8 cellular contexts compared by ENCODE assay signal in genomic region chr16:71883193-71883848, GRCh38. TPM values are rescaled to one million over a fixed set of nuclear protein-coding genes. Genes with fewer than 3 reads are reported as not detected.
DNase-seq lines count a peak whose midpoint lies in the region; ATAC-seq, FAIRE-seq and TF ChIP-seq lines count a peak whose summit lies in the region.

No MANE protein-coding gene starts in this region.

- no peaks in the 10 kb centered on the region for H4K20me1 ChIP-seq in HepG2 (ENCODE audit: insufficient read depth, low read length)

- H3K27me3 Mint-ChIP-seq in CD4-positive, alpha-beta T cell: no peaks in the 10 kb centered on the region
- no peaks in the 10 kb centered on the region for H3K27me3 Mint-ChIP-seq in central memory CD8-positive, alpha-beta T cell

- WGBS in HUES64: under 1% methylated on average over 45 of the region's 45 CpGs
- 2% methylated on average over 14 of the region's 45 CpGs for WGBS in HepG2 (ENCODE audit: low lambda C conversion rate)

- H3K36me3 Mint-ChIP-seq in CD4-positive, alpha-beta T cell (ENCODE audit: low read depth): peaks cover 36% of the 10 kb centered on the region
- H3K36me3 Mint-ChIP-seq in central memory CD8-positive, alpha-beta T cell (ENCODE audit: insufficient read depth): peaks cover 22% of the 10 kb centered on the region

- peak overlapping the region; percentile 91 for H3K27ac Mint-ChIP-seq in CD4-positive, alpha-beta T cell
- H3K27ac Mint-ChIP-seq in central memory CD8-positive, alpha-beta T cell (ENCODE audit: low read depth): peak overlapping the region; percentile 89

- H3K79me2 ChIP-seq in HepG2 (ENCODE audit: insufficient read depth, low read length): no peaks in the 10 kb centered on the region

- peaks cover 32% of the 10 kb centered on the region for H3K36me3 ChIP-seq in HUES64 (ENCODE audit: insufficient read depth, low read length)
- peaks cover 0 to 1% of the 10 kb centered on the region in 2 experiments; a peak in 1 of 5 replicates for H3K36me3 ChIP-seq in HepG2 (replicated peaks in 1 of 2; ENCODE audit: control insufficient read depth in 1 of 2, insufficient read depth in 2 of 2, low read length in 2 of 2)

- peak overlapping the region; percentile 91 for H3K4me3 Mint-ChIP-seq in CD4-positive, alpha-beta T cell
- peak overlapping the region; percentile 86 for H3K4me3 Mint-ChIP-seq in central memory CD8-positive, alpha-beta T cell

- H3K4me1 ChIP-seq in HUES64 (ENCODE audit: insufficient read depth, low read length) (peaks cover 12% of the 10 kb centered on the region), HepG2 (ENCODE audit: insufficient read depth, low read length) (peaks cover 35% of the 10 kb centered on the region)

- H3K4me2 ChIP-seq in HepG2 (ENCODE audit: low read depth, low read length): peak overlapping the region; percentile 88

- POLR2A ChIA-PET in CD4-positive, alpha-beta T cell (lab: Charles Lee): interaction anchor here (1.0 to 6.5 kb wide), 12 partner anchors 7 to 318 kb away, joined by 3 to 219 read pairs (median 14); partner anchors contain the start of genes AP1G1 and IST1
- POLR2A ChIA-PET in HepG2 (lab: Yijun Ruan, JAX): interaction anchor here (0.9 to 3.6 kb wide), 7 partner anchors 8 to 213 kb away, joined by 3 to 59 read pairs (median 5); partner anchors contain the start of genes AP1G1 and IST1

- in situ Hi-C loops in HepG2 (cut with HindIII; ENCODE audit: extremely low pct_ligation_motif_present, low pct_unique_long_range_greater_than_20kb): no loop called here

- H2AFZ ChIP-seq in HepG2 (ENCODE audit: low read length): no peak overlapping the region

- CTCF ChIA-PET in CD4-positive, alpha-beta T cell (lab: Charles Lee): interaction anchor here (1.0 to 6.1 kb wide), 17 partner anchors 10 to 318 kb away, joined by 3 to 100 read pairs (median 6); partner anchors contain the start of genes AP1G1 and IST1
- CTCF ChIA-PET in HepG2 (lab: Yijun Ruan, JAX; ENCODE audit: low intra/inter-chr PET ratio, low total read pairs): interaction anchor here (1.1 to 1.7 kb wide), 3 partner anchors 13 to 78 kb away, joined by 3 to 5 read pairs (median 3); no protein-coding TSS in a partner anchor

- no peak for TF ChIP-seq EP300 in HepG2 (IDR thresholded peaks at IDR 0.05; ENCODE audit: low read depth in 2 of 2, low read length in 2 of 2)
- no peak for TF ChIP-seq EP300 in HepG2 (CRISPR knock-in tag; IDR thresholded peaks at IDR 0.05; ENCODE audit: borderline replicate concordance)

- H3K27ac ChIP-seq in CD4-positive, alpha-beta T cell (ENCODE audit: low read depth, low read length): peak overlapping the region; percentile 89
- peak overlapping the region; percentile 91 for H3K27ac ChIP-seq in HUES64 (ENCODE audit: low read depth, low read length)
- peak overlapping the region; percentile 73 for H3K27ac ChIP-seq in HepG2 (ENCODE audit: extremely low read length, insufficient read depth, low read length)

- H3K4me3 ChIP-seq in HUES64 (ENCODE audit: low read length): peak overlapping the region; percentile 94
- peak overlapping the region; percentile 77 to 99 (median 95) for H3K4me3 ChIP-seq in HepG2 (replicated peaks in 1 of 3; ENCODE audit: insufficient read depth in 1 of 3, low read depth in 2 of 3, low read length in 3 of 3)

- BruUV-seq in HepG2 (replicated peaks; lab: Mats Ljungman, UMichigan): no TSS peak

- no peak for TF ChIP-seq POLR2A in HepG2 (IDR thresholded peaks at IDR 0.05; ENCODE audit: insufficient read depth in 1 of 2, low read depth in 2 of 2, low read length in 2 of 2)

- intact Hi-C loops in CD4-positive, alpha-beta T cell (cut with DNase I, micrococcal nuclease): loop anchor here (5.0 kb wide), 4 partner anchors 76 to 161 kb away; partner anchors contain the start of genes AP1G1 (in 1 of the 2), DHODH (in 1 of the 2) and PHLPP2 (in 1 of the 2)
- intact Hi-C loops in HepG2 (cut with micrococcal nuclease; ENCODE audit: unreplicated experiment): loop anchor here (1.0 to 2.0 kb wide), 2 partner anchors 75 to 78 kb away; partner anchors contain the start of gene AP1G1

- no peak for TF ChIP-seq RAD21 in HepG2 (CRISPR knock-in tag; IDR thresholded peaks at IDR 0.05)

- H3K9ac ChIP-seq in HUES64 (ENCODE audit: low read depth, low read length): peak overlapping the region; percentile 95
- H3K9ac ChIP-seq in HepG2 (ENCODE audit: insufficient read depth, low read depth, low read length): peak overlapping the region; percentile 81

- peak; percentile 21 for TF ChIP-seq CTCF in CD4-positive, alpha-beta T cell (IDR thresholded peaks at IDR 0.05)
- no peak for TF ChIP-seq CTCF in HepG2 (CRISPR knock-in tag; IDR thresholded peaks at IDR 0.05)

- H3K27me3 ChIP-seq in CD4-positive, alpha-beta T cell (ENCODE audit: control insufficient read depth, insufficient read depth, low read length): no peaks in the 10 kb centered on the region
- no peaks in the 10 kb centered on the region for H3K27me3 ChIP-seq in HUES64 (ENCODE audit: insufficient read depth, low read length)
- no peaks in the 10 kb centered on the region for H3K27me3 ChIP-seq in HepG2 (ENCODE audit: control insufficient read depth in 1 of 2, insufficient read depth in 2 of 2, low read length in 2 of 2)

- H3K9me3 ChIP-seq in CD4-positive, alpha-beta T cell (ENCODE audit: control insufficient read depth, low read length): no peaks in the 10 kb centered on the region
- H3K9me3 ChIP-seq in HUES64 (ENCODE audit: insufficient read depth, low read depth, low read length) (no peaks in the 10 kb centered on the region), HepG2 (ENCODE audit: low read length) (no peaks in the 10 kb centered on the region)

- no peak for FAIRE-seq in HepG2 (lab: Jason Lieb, UNC)

- H3K9me3 Mint-ChIP-seq in CD4-positive, alpha-beta T cell: no peaks in the 10 kb centered on the region
- no peaks in the 10 kb centered on the region for H3K9me3 Mint-ChIP-seq in central memory CD8-positive, alpha-beta T cell

- peaks cover 59% of the 10 kb centered on the region for H3K4me1 Mint-ChIP-seq in CD4-positive, alpha-beta T cell (ENCODE audit: low read depth)
- H3K4me1 Mint-ChIP-seq in central memory CD8-positive, alpha-beta T cell: peaks cover 57% of the 10 kb centered on the region

- DNase-seq in CD4-positive, alpha-beta T cell: peak; percentile 10 to 60 (median 38)
- peak; percentile 12 to 25 (median 24) for DNase-seq in activated CD4-positive, CD25-positive, alpha-beta regulatory T cell (lab: John Stamatoyannopoulos, UW)
- DNase-seq in central memory CD8-positive, alpha-beta T cell (ENCODE audit: low spot score in 2 of 2): peak in 1 of 2 donors; percentile 32
- DNase-seq in HepG2 (ENCODE audit: low spot score) (no peak), AG08396 (ENCODE audit: low spot score) (no peak)
- DNase-seq in stimulated activated CD4-positive, alpha-beta T cell treated with anti-CD3 and anti-CD28 coated beads, TNF-alpha, amount 100 ng/mL, for 1 hour (ENCODE audit: low read depth in 3 of 3, low spot score in 1 of 3): peak; percentile 13 to 56 (median 22)

- peak; percentile 10 for ATAC-seq in CD4-positive, alpha-beta T cell (ENCODE audit: poor library complexity)
- ATAC-seq in GM21381 (IDR thresholded peaks at IDR 0.05; ENCODE audit: unreplicated experiment) (peak; percentile 50), HepG2 (peak; percentile 62)
- ATAC-seq in central memory CD8-positive, alpha-beta T cell (replicated peaks; ENCODE audit: extremely low read depth, poor library complexity, severe bottlenecking): peak; percentile 16

RNA-seq across cellular contexts. Expression of gene ZNF821, which starts 0.7 kb away (rescaled TPM):
- 10 to 100 TPM; 17.3 to 18.3 TPM for total RNA-seq in CD4-positive, alpha-beta T cell
- 11.7 TPM for polyA plus RNA-seq in HUES64 (2013, experiment 1 of 2)
- polyA plus RNA-seq in HUES64 (2013, experiment 2 of 2): 12.5 TPM
- 6.0 and 7.0 TPM in 2 replicates for total RNA-seq in HepG2 (2016; rRNA removed; fragmentation: Illumina TruSeq; extraction: Trizol)
- total RNA-seq in HepG2 (2016; cell fraction: cytosol; rRNA removed; fragmentation: Illumina TruSeq; extraction: Trizol; ENCODE audit: low read depth): 4.9 and 5.9 TPM in 2 replicates
- total RNA-seq in HepG2 (2016; cell fraction: insoluble cytoplasmic fraction; rRNA removed; fragmentation: Illumina TruSeq; extraction: Trizol): 6.5 and 7.8 TPM in 2 replicates
- total RNA-seq in HepG2 (2016; cell fraction: membrane; rRNA removed; fragmentation: Illumina TruSeq; extraction: Trizol): 9.7 and 9.9 TPM in 2 replicates
- total RNA-seq in HepG2 (2016; cell fraction: nucleus; rRNA removed; fragmentation: Illumina TruSeq; extraction: Trizol): 5.0 and 7.0 TPM in 2 replicates
- 8.2 and 9.1 TPM in 2 replicates for polyA plus RNA-seq in HepG2 (2011; rRNA removed)
- polyA plus RNA-seq in HepG2 (2011; cell fraction: cytosol; rRNA removed): 7.8 and 7.9 TPM in 2 replicates
- 13.1 and 13.6 TPM in 2 replicates for polyA plus RNA-seq in HepG2 (2011; cell fraction: nucleus; rRNA removed)
- polyA plus RNA-seq in HepG2 (2012): 4.8 and 7.2 TPM in 2 replicates
- polyA plus RNA-seq in HepG2 (2016; cell fraction: cytosol; fragmentation: Illumina TruSeq; extraction: Trizol; ENCODE audit: low read depth): 3.0 and 3.2 TPM in 2 replicates
- polyA plus RNA-seq in HepG2 (2016; cell fraction: insoluble cytoplasmic fraction; fragmentation: Illumina TruSeq; extraction: Trizol; ENCODE audit: low read depth): 5.8 and 7.3 TPM in 2 replicates
- polyA plus RNA-seq in HepG2 (2016; cell fraction: membrane; fragmentation: Illumina TruSeq; extraction: Trizol; ENCODE audit: low read depth): 4.2 and 6.2 TPM in 2 replicates
- 7.5 and 8.7 TPM in 2 replicates for polyA plus RNA-seq in HepG2 (2016; cell fraction: nucleus; fragmentation: Illumina TruSeq; extraction: Trizol; ENCODE audit: insufficient read depth, low read depth)
- 4.7 and 11.8 TPM in 2 replicates for polyA minus RNA-seq in HepG2 (2011; rRNA and poly(A)+ RNA removed; ENCODE audit: low replicate concordance)
- 5.3 and 5.9 TPM in 2 replicates for polyA minus RNA-seq in HepG2 (2011; cell fraction: cytosol; rRNA and poly(A)+ RNA removed)
- polyA minus RNA-seq in HepG2 (2011; cell fraction: nucleus; rRNA and poly(A)+ RNA removed): 9.3 and 11.5 TPM in 2 replicates

RNA-seq across cellular contexts. Expression of gene IST1, which starts 12.0 kb away (rescaled TPM):
- 100 to 1,000 TPM; 411 to 412 TPM for total RNA-seq in CD4-positive, alpha-beta T cell
- 183 TPM for polyA plus RNA-seq in HUES64 (2013, experiment 1 of 2)
- polyA plus RNA-seq in HUES64 (2013, experiment 2 of 2): 219 TPM
- total RNA-seq in HepG2 (2016; rRNA removed; fragmentation: Illumina TruSeq; extraction: Trizol): 346 and 497 TPM in 2 replicates
- 49.2 and 50.3 TPM in 2 replicates for total RNA-seq in HepG2 (2016; cell fraction: cytosol; rRNA removed; fragmentation: Illumina TruSeq; extraction: Trizol; ENCODE audit: low read depth)
- total RNA-seq in HepG2 (2016; cell fraction: insoluble cytoplasmic fraction; rRNA removed; fragmentation: Illumina TruSeq; extraction: Trizol): 344 and 478 TPM in 2 replicates
- 98.2 and 110 TPM in 2 replicates for total RNA-seq in HepG2 (2016; cell fraction: membrane; rRNA removed; fragmentation: Illumina TruSeq; extraction: Trizol)
- 217 and 218 TPM in 2 replicates for total RNA-seq in HepG2 (2016; cell fraction: nucleus; rRNA removed; fragmentation: Illumina TruSeq; extraction: Trizol)
- polyA plus RNA-seq in HepG2 (2011; rRNA removed): 402 and 415 TPM in 2 replicates
- polyA plus RNA-seq in HepG2 (2011; cell fraction: cytosol; rRNA removed): 246 and 321 TPM in 2 replicates
- polyA plus RNA-seq in HepG2 (2011; cell fraction: nucleus; rRNA removed): 386 and 449 TPM in 2 replicates
- polyA plus RNA-seq in HepG2 (2012): 250 and 252 TPM in 2 replicates
- 15.5 and 16.2 TPM in 2 replicates for polyA plus RNA-seq in HepG2 (2016; cell fraction: cytosol; fragmentation: Illumina TruSeq; extraction: Trizol; ENCODE audit: low read depth)
- polyA plus RNA-seq in HepG2 (2016; cell fraction: insoluble cytoplasmic fraction; fragmentation: Illumina TruSeq; extraction: Trizol; ENCODE audit: low read depth): 427 and 428 TPM in 2 replicates
- polyA plus RNA-seq in HepG2 (2016; cell fraction: membrane; fragmentation: Illumina TruSeq; extraction: Trizol; ENCODE audit: low read depth): 40.8 and 43.5 TPM in 2 replicates
- polyA plus RNA-seq in HepG2 (2016; cell fraction: nucleus; fragmentation: Illumina TruSeq; extraction: Trizol; ENCODE audit: insufficient read depth, low read depth): 440 and 473 TPM in 2 replicates
- 132 and 270 TPM in 2 replicates for polyA minus RNA-seq in HepG2 (2011; rRNA and poly(A)+ RNA removed; ENCODE audit: low replicate concordance)
- 125 and 139 TPM in 2 replicates for polyA minus RNA-seq in HepG2 (2011; cell fraction: cytosol; rRNA and poly(A)+ RNA removed)
- 242 and 297 TPM in 2 replicates for polyA minus RNA-seq in HepG2 (2011; cell fraction: nucleus; rRNA and poly(A)+ RNA removed)

RNA-seq across cellular contexts. Expression of gene ATXN1L, which starts 37.5 kb away (rescaled TPM):
- total RNA-seq in CD4-positive, alpha-beta T cell: 10 to 100 TPM; 61.0 to 61.1 TPM
- polyA plus RNA-seq in HUES64 (2013, experiment 1 of 2): 12.9 TPM
- polyA plus RNA-seq in HUES64 (2013, experiment 2 of 2): 12.7 TPM
- 22.4 and 23.6 TPM in 2 replicates for total RNA-seq in HepG2 (2016; rRNA removed; fragmentation: Illumina TruSeq; extraction: Trizol)
- total RNA-seq in HepG2 (2016; cell fraction: cytosol; rRNA removed; fragmentation: Illumina TruSeq; extraction: Trizol; ENCODE audit: low read depth): 3.6 and 5.9 TPM in 2 replicates
- total RNA-seq in HepG2 (2016; cell fraction: insoluble cytoplasmic fraction; rRNA removed; fragmentation: Illumina TruSeq; extraction: Trizol): 20.9 and 21.7 TPM in 2 replicates
- 10.7 and 13.4 TPM in 2 replicates for total RNA-seq in HepG2 (2016; cell fraction: membrane; rRNA removed; fragmentation: Illumina TruSeq; extraction: Trizol)
- total RNA-seq in HepG2 (2016; cell fraction: nucleus; rRNA removed; fragmentation: Illumina TruSeq; extraction: Trizol): 21.5 and 23.5 TPM in 2 replicates
- polyA plus RNA-seq in HepG2 (2011; rRNA removed): 19.6 and 20.0 TPM in 2 replicates
- polyA plus RNA-seq in HepG2 (2011; cell fraction: cytosol; rRNA removed): 13.1 and 13.9 TPM in 2 replicates
- polyA plus RNA-seq in HepG2 (2011; cell fraction: nucleus; rRNA removed): 33.8 and 34.8 TPM in 2 replicates
- 16.8 and 18.1 TPM in 2 replicates for polyA plus RNA-seq in HepG2 (2012)
- polyA plus RNA-seq in HepG2 (2016; cell fraction: cytosol; fragmentation: Illumina TruSeq; extraction: Trizol; ENCODE audit: low read depth): 1.9 and 3.5 TPM in 2 replicates
- 14.9 and 15.2 TPM in 2 replicates for polyA plus RNA-seq in HepG2 (2016; cell fraction: insoluble cytoplasmic fraction; fragmentation: Illumina TruSeq; extraction: Trizol; ENCODE audit: low read depth)
- 5.2 and 5.3 TPM in 2 replicates for polyA plus RNA-seq in HepG2 (2016; cell fraction: membrane; fragmentation: Illumina TruSeq; extraction: Trizol; ENCODE audit: low read depth)
- 25.4 and 26.1 TPM in 2 replicates for polyA plus RNA-seq in HepG2 (2016; cell fraction: nucleus; fragmentation: Illumina TruSeq; extraction: Trizol; ENCODE audit: insufficient read depth, low read depth)
- polyA minus RNA-seq in HepG2 (2011; rRNA and poly(A)+ RNA removed; ENCODE audit: low replicate concordance): 27.5 and 35.3 TPM in 2 replicates
- 11.6 and 12.9 TPM in 2 replicates for polyA minus RNA-seq in HepG2 (2011; cell fraction: cytosol; rRNA and poly(A)+ RNA removed)
- 26.9 and 31.0 TPM in 2 replicates for polyA minus RNA-seq in HepG2 (2011; cell fraction: nucleus; rRNA and poly(A)+ RNA removed)

Comparison
In these comparisons a context has a peak if more than half of its experiments do, and no peak if none do; other contexts are left out.
1. ATAC-seq: peak in every context shown above with its lines; median percentile 62 in HepG2; 50 in GM21381; 16 in central memory CD8-positive, alpha-beta T cell; 10 in CD4-positive, alpha-beta T cell.
2. DNase-seq: peak in CD4-positive, alpha-beta T cell (10 of 10), activated CD4-positive, CD25-positive, alpha-beta regulatory T cell (4 of 4) and stimulated activated CD4-positive, alpha-beta T cell treated with anti-CD3 and anti-CD28 coated beads, TNF-alpha, amount 100 ng/mL, for 1 hour (3 of 3); none in HepG2 (single experiment) and AG08396 (single experiment).
3. Peak in every context shown above with its lines, with median percentiles within 50 percentile points of each other: H3K27ac ChIP-seq.